Comparison of ENCODE assay signal across 8 cellular contexts in genomic region chr11:72225411-72225951, GRCh38. TPM values are rescaled to one million over a fixed set of nuclear protein-coding genes. Genes with fewer than 3 reads are reported as not detected.
DNase-seq lines count a peak whose midpoint lies in the region; ATAC-seq, FAIRE-seq and TF ChIP-seq lines count a peak whose summit lies in the region.

No MANE protein-coding gene starts in this region.

- POLR2A ChIA-PET in CD8-positive, alpha-beta T cell (lab: Charles Lee), result interaction anchor here (0.6 to 1.3 kb wide), 3 partner anchors 11 to 239 kb away, joined by 3 to 4 read pairs (median 3); no protein-coding TSS in a partner anchor

- peaks cover 30% of the 10 kb centered on the region for H3K36me3 Mint-ChIP-seq in CD8-positive, alpha-beta T cell
- peaks cover 6% of the 10 kb centered on the region for H3K36me3 Mint-ChIP-seq in astrocyte (ENCODE audit: low read depth, unreplicated experiment)

- CTCF ChIA-PET in CD8-positive, alpha-beta T cell (lab: Charles Lee), result interaction anchor here (1.0 to 1.1 kb wide), 2 partner anchors 13 kb away, joined by 3 to 5 read pairs; no protein-coding TSS in a partner anchor

- H2AFZ ChIP-seq in astrocyte (ENCODE audit: low read depth, low read length), result no peak overlapping the region

- H3K4me3 Mint-ChIP-seq in CD8-positive, alpha-beta T cell, result peak overlapping the region; percentile 89
- peak overlapping the region; percentile 98 for H3K4me3 Mint-ChIP-seq in astrocyte (ENCODE audit: unreplicated experiment)

- H3K4me3 ChIP-seq in CD8-positive, alpha-beta T cell (ENCODE audit: low read depth, low read length), result peak overlapping the region; percentile 78
- peak overlapping the region; percentile 64 for H3K4me3 ChIP-seq in Jurkat, Clone E6-1 (ENCODE audit: low read length)
- H3K4me3 ChIP-seq in astrocyte (ENCODE audit: insufficient read depth, low read depth, low read length) (peak overlapping the region; percentile 88), lung (peak overlapping the region; percentile 57), transverse colon (peak overlapping the region; percentile 86 to 95 (median 88))

- no peak for FAIRE-seq in astrocyte (lab: Jason Lieb, UNC)

- ATAC-seq in CD8-positive, alpha-beta T cell, result peak; percentile 21
- ATAC-seq in lung (ENCODE audit: insufficient read depth, low FRiP score), result no peak

- 7 to 11% methylated on average over 11 of the region's 11 CpGs for WGBS in lung, 2 donors
- WGBS in transverse colon (ENCODE audit: low coverage in 1 of 2), 2 donors, result 9 to 33% methylated on average over 1 to 11 of the region's 11 CpGs

- H4K20me1 ChIP-seq in astrocyte (ENCODE audit: insufficient read depth, low read length), result peaks cover 55% of the 10 kb centered on the region

- DNase-seq in CD8-positive, alpha-beta T cell, result peak in 4 of 7 experiments; percentile 20 to 60 (median 36)
- no peak for DNase-seq in Jurkat, Clone E6-1 (ENCODE audit: low read depth, low spot score)
- DNase-seq in astrocyte (ENCODE audit: low read depth) (no peak), lung (ENCODE audit: low spot score) (peak; percentile 27), transverse colon (no peak), NCI-H774 (lab: John Stamatoyannopoulos, UW) (no peak), NCI-H1417 treated with DMSO at 0.1 percent for 48 hours (lab: John Stamatoyannopoulos, UW) (no peak), middle frontal gyrus (ENCODE audit: extremely low spot score, low spot score) (no peak)

- H3K9me3 ChIP-seq in CD8-positive, alpha-beta T cell (ENCODE audit: low read length), result no peaks in the 10 kb centered on the region
- H3K9me3 ChIP-seq in astrocyte (ENCODE audit: insufficient read depth, low read depth, low read length) (no peaks in the 10 kb centered on the region), lung (ENCODE audit: control insufficient read depth in 2 of 2, insufficient read depth in 1 of 2, low read length in 1 of 2) (no peaks in the 10 kb centered on the region), transverse colon (no peaks in the 10 kb centered on the region)

- in situ Hi-C loops in transverse colon (cut with MboI; ENCODE audit: low pct_ligation_motif_present in 1 of 4, low pct_unique_long_range_greater_than_20kb in 1 of 4, low sequenced_read_pairs in 3 of 4), result no loop called here

- H3K27me3 ChIP-seq in CD8-positive, alpha-beta T cell (ENCODE audit: insufficient read depth, low read length), result no peaks in the 10 kb centered on the region
- H3K27me3 ChIP-seq in astrocyte (ENCODE audit: insufficient read depth, low read length) (no peaks in the 10 kb centered on the region), lung (ENCODE audit: control insufficient read depth, insufficient read depth) (no peaks in the 10 kb centered on the region), transverse colon (no peaks in the 10 kb centered on the region)

- no peak for TF ChIP-seq POLR2A in transverse colon (IDR thresholded peaks at IDR 0.05)

- H3K4me1 ChIP-seq in CD8-positive, alpha-beta T cell (ENCODE audit: insufficient read depth, low read length), result peaks cover 21% of the 10 kb centered on the region
- peaks cover 28% of the 10 kb centered on the region for H3K4me1 ChIP-seq in astrocyte (ENCODE audit: insufficient read depth, low read length)
- H3K4me1 ChIP-seq in lung (ENCODE audit: control insufficient read depth in 2 of 2, insufficient read depth in 2 of 2, low read length in 2 of 2), result peaks cover 4 to 9% of the 10 kb centered on the region in 2 donors
- H3K4me1 ChIP-seq in transverse colon, result peaks cover 5 to 27% (median 22%) of the 10 kb centered on the region in 4 donors

- peak overlapping the region; percentile 90 for H3K9ac ChIP-seq in astrocyte (ENCODE audit: low read length)

- H3K79me2 ChIP-seq in astrocyte (ENCODE audit: insufficient read depth, low read length), result peaks cover 61% of the 10 kb centered on the region

- peak overlapping the region; percentile 98 for H3K4me2 ChIP-seq in astrocyte (ENCODE audit: low read length)

- TF ChIP-seq CTCF in CD8-positive, alpha-beta T cell (IDR thresholded peaks at IDR 0.05), result no peak
- TF ChIP-seq CTCF in astrocyte (IDR thresholded peaks at IDR 0.05; ENCODE audit: insufficient read depth, low read depth, low read length) (no peak), lung (IDR thresholded peaks at IDR 0.05; ENCODE audit: control extremely low read depth, extremely low read depth) (no peak), transverse colon (IDR thresholded peaks at IDR 0.05) (no peak)

- H3K27ac Mint-ChIP-seq in CD8-positive, alpha-beta T cell, result peak overlapping the region; percentile 98
- H3K27ac Mint-ChIP-seq in astrocyte (ENCODE audit: unreplicated experiment), result peak overlapping the region; percentile 91

- peak overlapping the region; percentile 58 for H3K27ac ChIP-seq in CD8-positive, alpha-beta T cell (ENCODE audit: low read depth, low read length)
- H3K27ac ChIP-seq in astrocyte (ENCODE audit: low read depth, low read length), result peak overlapping the region; percentile 77
- H3K27ac ChIP-seq in lung (ENCODE audit: low read depth in 1 of 2, low read length in 1 of 2), result peak overlapping the region in 1 of 2 donors; percentile 68
- peak overlapping the region; percentile 98 to 100 (median 99) for H3K27ac ChIP-seq in transverse colon

- no peaks in the 10 kb centered on the region for H3K9me3 Mint-ChIP-seq in CD8-positive, alpha-beta T cell
- H3K9me3 Mint-ChIP-seq in astrocyte (ENCODE audit: unreplicated experiment), result no peaks in the 10 kb centered on the region

- peaks cover 22% of the 10 kb centered on the region for H3K4me1 Mint-ChIP-seq in CD8-positive, alpha-beta T cell (ENCODE audit: low read depth)
- peaks cover 16% of the 10 kb centered on the region for H3K4me1 Mint-ChIP-seq in astrocyte (ENCODE audit: low read depth, unreplicated experiment)

- TF ChIP-seq EP300 in transverse colon (IDR thresholded peaks at IDR 0.05; ENCODE audit: low read depth), result no peak

- no peaks in the 10 kb centered on the region for H3K27me3 Mint-ChIP-seq in CD8-positive, alpha-beta T cell (ENCODE audit: low read depth)
- peaks cover 3% of the 10 kb centered on the region for H3K27me3 Mint-ChIP-seq in astrocyte (ENCODE audit: low read depth, unreplicated experiment)

- intact Hi-C loops in CD8-positive, alpha-beta T cell (cut with DNase I, micrococcal nuclease), result loop anchor here (1.0 to 10.0 kb wide), 2 partner anchors 13 to 1369 kb away; partner anchors contain the start of gene FAM168A (in 1 of the 2)
- intact Hi-C loops in transverse colon (cut with DNase I; ENCODE audit: low total_unique reads), result no loop called here

- peaks cover 16% of the 10 kb centered on the region for H3K36me3 ChIP-seq in CD8-positive, alpha-beta T cell (ENCODE audit: insufficient read depth, low read length)
- H3K36me3 ChIP-seq in astrocyte (ENCODE audit: insufficient read depth, low read length) (peaks cover 12% of the 10 kb centered on the region), lung (ENCODE audit: control insufficient read depth in 2 of 2, insufficient read depth in 2 of 2, low read length in 2 of 2) (peaks cover 0 to 33% of the 10 kb centered on the region in 2 donors), transverse colon (peaks cover 0 to 18% (median 4%) of the 10 kb centered on the region in 4 donors)

RNA-seq across cellular contexts. Expression of gene INPPL1, which starts 0.9 kb away (rescaled TPM):
- total RNA-seq in CD8-positive, alpha-beta T cell, result 100 to 1,000 TPM; 113 to 119 TPM
- 49.1 TPM for polyA plus RNA-seq in Jurkat, Clone E6-1 (2012; ENCODE audit: insufficient read depth, insufficient read length)
- total RNA-seq in astrocyte (274 and 276 TPM in 2 replicates), lung (100 to 1,000 TPM in 1 of 2 donors, 10 to 100 TPM in 1; 76.7 to 199 TPM), transverse colon (100 to 1,000 TPM in 2 of 4 donors, 10 to 100 TPM in 2; 92.8 to 388 (median 157) TPM)
- 100 to 1,000 TPM in 1 of 2 donors, 10 to 100 TPM in 1; 66.3 to 107 TPM for polyA plus RNA-seq in lung

RNA-seq across cellular contexts. Expression of gene FOLR2, which starts 8.9 kb away (rescaled TPM):
- not detected for total RNA-seq in CD8-positive, alpha-beta T cell
- polyA plus RNA-seq in Jurkat, Clone E6-1 (2012; ENCODE audit: insufficient read depth, insufficient read length), result not detected
- total RNA-seq in astrocyte, result not detected in 2 replicates
- 10 to 100 TPM in 1 of 2 donors, 1 to 10 TPM in 1; 9.3 to 19.7 TPM for total RNA-seq in lung
- polyA plus RNA-seq in lung, result 10 to 100 TPM in 1 of 2 donors, 1 to 10 TPM in 1; 3.2 to 11.2 TPM
- total RNA-seq in transverse colon, result 10 to 100 TPM in 1 of 4 donors, 1 to 10 TPM in 2, not detected in 1; 6.4 to 16.1 (median 8.6) TPM

RNA-seq across cellular contexts. Expression of gene PHOX2A, which starts 18.5 kb away (rescaled TPM):
- total RNA-seq in CD8-positive, alpha-beta T cell, result not detected
- not detected for polyA plus RNA-seq in Jurkat, Clone E6-1 (2012; ENCODE audit: insufficient read depth, insufficient read length)
- 0.36 TPM in 1 of 2 replicates, not detected in the other for total RNA-seq in astrocyte
- not detected for total RNA-seq in lung
- polyA plus RNA-seq in lung, result not detected
- 1 to 10 TPM in 1 of 4 donors, under 1 TPM in 3; 0.41 to 2.6 (median 0.70) TPM for total RNA-seq in transverse colon

RNA-seq across cellular contexts. Expression of gene FOLR1, which starts 33.5 kb away (rescaled TPM):
- total RNA-seq in CD8-positive, alpha-beta T cell, result not detected
- not detected for polyA plus RNA-seq in Jurkat, Clone E6-1 (2012; ENCODE audit: insufficient read depth, insufficient read length)
- 3.2 and 3.6 TPM in 2 replicates for total RNA-seq in astrocyte
- 100 to 1,000 TPM; 120 to 182 TPM for total RNA-seq in lung
- polyA plus RNA-seq in lung, result 100 to 1,000 TPM in 1 of 2 donors, 10 to 100 TPM in 1; 76.0 to 212 TPM
- not detected for total RNA-seq in transverse colon

Comparison
In these comparisons a context has a peak if more than half of its experiments do, and no peak if none do; other contexts are left out.
1. DNase-seq: peak in CD8-positive, alpha-beta T cell (4 of 7) and lung (single experiment); none in Jurkat, Clone E6-1 (single experiment), astrocyte (single experiment), transverse colon (single experiment), NCI-H774 (single experiment), NCI-H1417 treated with DMSO at 0.1 percent for 48 hours (single experiment) and middle frontal gyrus (single experiment).
2. Peak in every context shown above with its lines, with median percentiles within 50 percentile points of each other: H3K4me3 ChIP-seq.